In the genomic region with DNA sequence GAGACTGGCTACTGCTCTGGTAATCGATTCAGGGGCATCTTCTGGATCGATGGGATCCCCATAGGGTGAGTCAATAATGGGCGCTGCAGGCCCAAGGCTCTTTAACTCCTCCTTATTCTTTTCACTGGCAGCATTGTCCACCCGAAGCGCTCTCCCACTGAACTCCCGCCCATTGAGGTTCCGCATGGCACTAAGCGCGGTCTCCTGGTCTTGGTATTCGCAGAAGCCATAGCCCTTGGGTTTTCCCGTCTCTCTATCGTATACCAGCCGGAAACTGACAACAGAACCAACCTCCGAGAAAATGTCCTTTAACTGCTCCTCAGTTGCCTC, we compare ENCODE assay signal across 8 cellular contexts. TPM values are rescaled to one million over a fixed set of nuclear protein-coding genes. Genes with fewer than 3 reads are reported as not detected.
DNase-seq lines count a peak whose midpoint lies in the region; ATAC-seq and TF ChIP-seq lines count a peak whose summit lies in the region.

No MANE protein-coding gene starts in this region.

- ATAC-seq in HG03064 (IDR thresholded peaks at IDR 0.05; ENCODE audit: low read depth, unreplicated experiment): peak; percentile 13
- peak; percentile 47 for ATAC-seq in Right ventricle myocardium superior (ENCODE audit: poor library complexity)

- TF ChIP-seq CTCF in WERI-Rb-1 (IDR thresholded peaks at IDR 0.05; ENCODE audit: low read depth, low read length) (no peak), retinal pigment epithelial cell (conservative IDR thresholded peaks at IDR 0.05; ENCODE audit: low read depth, low read length) (no peak)

- H3K9me3 ChIP-seq in WERI-Rb-1 (ENCODE audit: severe bottlenecking): no peaks in the 10 kb centered on the region

- intact Hi-C loops in activated CD4-positive, alpha-beta T cell treated with anti-CD3 and anti-CD28 coated beads, Interleukin-2, amount 10 ng/mL, durations not matched to agents 24 days and 14 days (cut with micrococcal nuclease): loop anchor here (1.0 to 10.0 kb wide), 3 partner anchors 8 to 1074 kb away; partner anchors contain the start of gene SGMS1
- intact Hi-C loops in Right ventricle myocardium superior (cut with DNase I): no loop called here

- H3K36me3 Mint-ChIP-seq in activated CD4-positive, alpha-beta T cell treated with anti-CD3 and anti-CD28 coated beads, Interleukin-2, amount 10 ng/mL, durations not matched to agents 24 days and 14 days (ENCODE audit: low read depth): peaks cover 46% of the 10 kb centered on the region

- H3K27ac ChIP-seq in WERI-Rb-1: peak overlapping the region; percentile 95

- peak overlapping the region; percentile 99 for H3K4me3 Mint-ChIP-seq in activated CD4-positive, alpha-beta T cell treated with anti-CD3 and anti-CD28 coated beads, Interleukin-2, amount 10 ng/mL, durations not matched to agents 24 days and 14 days

- DNase-seq in activated CD4-positive, alpha-beta T cell treated with anti-CD3 and anti-CD28 coated beads, Interleukin-2, amount 10 ng/mL, durations not matched to agents 24 days and 14 days: no peak
- no peak for DNase-seq in activated CD4-positive, alpha-beta T cell treated with anti-CD3 and anti-CD28 coated beads for 1 hour
- DNase-seq in WERI-Rb-1: no peak
- DNase-seq in Right ventricle myocardium superior: peak; percentile 43
- no peak for DNase-seq in retinal pigment epithelial cell (ENCODE audit: low read depth)
- DNase-seq in SIG-M5 (lab: John Stamatoyannopoulos, UW): no peak
- DNase-seq in COLO829 (ENCODE audit: low spot score): no peak

- peaks cover 47% of the 10 kb centered on the region for H3K4me1 Mint-ChIP-seq in activated CD4-positive, alpha-beta T cell treated with anti-CD3 and anti-CD28 coated beads, Interleukin-2, amount 10 ng/mL, durations not matched to agents 24 days and 14 days

- no peaks in the 10 kb centered on the region for H3K27me3 ChIP-seq in WERI-Rb-1 (ENCODE audit: insufficient read depth, low read depth, severe bottlenecking)

- H3K4me3 ChIP-seq in WERI-Rb-1 (ENCODE audit: low read depth, low read length): peak overlapping the region; percentile 91
- H3K4me3 ChIP-seq in retinal pigment epithelial cell (ENCODE audit: low read length): peak overlapping the region; percentile 85

- no peaks in the 10 kb centered on the region for H3K27me3 Mint-ChIP-seq in activated CD4-positive, alpha-beta T cell treated with anti-CD3 and anti-CD28 coated beads, Interleukin-2, amount 10 ng/mL, durations not matched to agents 24 days and 14 days

- peaks cover 6% of the 10 kb centered on the region; the same call in 1 of the 2 replicates for H3K36me3 ChIP-seq in WERI-Rb-1

- peak overlapping the region; percentile 100 for H3K27ac Mint-ChIP-seq in activated CD4-positive, alpha-beta T cell treated with anti-CD3 and anti-CD28 coated beads, Interleukin-2, amount 10 ng/mL, durations not matched to agents 24 days and 14 days

- peaks cover 3% of the 10 kb centered on the region for H3K9me3 Mint-ChIP-seq in activated CD4-positive, alpha-beta T cell treated with anti-CD3 and anti-CD28 coated beads, Interleukin-2, amount 10 ng/mL, durations not matched to agents 24 days and 14 days

RNA-seq across cellular contexts. Expression of gene CSTF2T, which starts 0.3 kb away (rescaled TPM):
- 36.2 and 36.5 TPM in 2 replicates for total RNA-seq in activated CD4-positive, alpha-beta T cell treated with anti-CD3 and anti-CD28 coated beads, Interleukin-2, amount 10 ng/mL, durations not matched to agents 24 days and 14 days
- total RNA-seq in Right ventricle myocardium superior: 21.1 TPM
